Comparison of ENCODE assay signal across 8 cellular contexts in the genomic region with DNA sequence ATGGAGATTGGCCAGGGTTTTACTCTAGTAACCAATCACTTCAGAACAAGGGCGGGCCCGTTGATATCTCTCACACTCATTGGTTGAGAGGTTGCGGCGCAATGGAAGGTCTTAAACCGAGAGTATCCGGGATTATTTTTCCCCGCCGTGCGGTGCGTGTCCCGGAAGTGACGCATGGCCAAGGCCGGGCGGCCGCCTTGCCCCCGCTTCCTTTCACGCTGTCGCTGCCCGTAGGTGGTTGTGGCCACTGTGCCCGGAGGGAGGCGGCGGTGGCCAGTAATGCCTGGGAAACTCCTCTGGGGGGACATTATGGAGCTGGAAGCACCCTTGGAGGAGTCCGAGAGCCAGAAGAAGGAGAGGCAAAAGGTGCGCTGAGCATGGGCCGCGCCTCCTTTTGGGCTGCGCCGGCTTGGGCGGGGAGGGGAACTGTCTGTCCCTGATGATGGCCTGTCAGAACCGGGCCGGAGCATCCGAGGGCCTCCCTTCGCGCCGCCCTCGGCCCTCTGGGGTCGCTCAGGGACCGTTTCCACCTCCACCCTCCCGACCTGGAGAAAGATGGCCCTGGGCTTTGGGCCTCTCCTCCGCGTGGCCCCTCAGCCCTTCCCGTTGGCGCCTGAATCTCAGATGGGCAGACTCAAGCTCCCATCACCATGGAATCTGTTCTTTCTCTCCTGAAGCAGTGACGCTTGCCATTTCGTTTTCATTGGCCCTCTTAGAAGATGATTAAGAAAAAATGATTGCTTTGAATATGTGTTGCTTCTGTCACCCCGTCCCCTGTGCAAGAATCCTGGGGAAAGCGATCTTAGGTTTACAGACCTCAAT. TPM values are rescaled to one million over a fixed set of nuclear protein-coding genes. Genes with fewer than 3 reads are reported as not detected.
DNase-seq lines count a peak whose midpoint lies in the region; ATAC-seq, FAIRE-seq and TF ChIP-seq lines count a peak whose summit lies in the region.

A gene with protein sequence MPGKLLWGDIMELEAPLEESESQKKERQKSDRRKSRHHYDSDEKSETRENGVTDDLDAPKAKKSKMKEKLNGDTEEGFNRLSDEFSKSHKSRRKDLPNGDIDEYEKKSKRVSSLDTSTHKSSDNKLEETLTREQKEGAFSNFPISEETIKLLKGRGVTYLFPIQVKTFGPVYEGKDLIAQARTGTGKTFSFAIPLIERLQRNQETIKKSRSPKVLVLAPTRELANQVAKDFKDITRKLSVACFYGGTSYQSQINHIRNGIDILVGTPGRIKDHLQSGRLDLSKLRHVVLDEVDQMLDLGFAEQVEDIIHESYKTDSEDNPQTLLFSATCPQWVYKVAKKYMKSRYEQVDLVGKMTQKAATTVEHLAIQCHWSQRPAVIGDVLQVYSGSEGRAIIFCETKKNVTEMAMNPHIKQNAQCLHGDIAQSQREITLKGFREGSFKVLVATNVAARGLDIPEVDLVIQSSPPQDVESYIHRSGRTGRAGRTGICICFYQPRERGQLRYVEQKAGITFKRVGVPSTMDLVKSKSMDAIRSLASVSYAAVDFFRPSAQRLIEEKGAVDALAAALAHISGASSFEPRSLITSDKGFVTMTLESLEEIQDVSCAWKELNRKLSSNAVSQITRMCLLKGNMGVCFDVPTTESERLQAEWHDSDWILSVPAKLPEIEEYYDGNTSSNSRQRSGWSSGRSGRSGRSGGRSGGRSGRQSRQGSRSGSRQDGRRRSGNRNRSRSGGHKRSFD (plus strand): TSS at position 210 of the 822 bp plus-strand sequence. CDS start 70 bp downstream, at position 280.

- peaks cover 3% of the 10 kb centered on the region; the same call in 1 of the 2 replicates for H3K4me1 ChIP-seq in BE2C

- ATAC-seq in HG03457 (IDR thresholded peaks at IDR 0.05; ENCODE audit: unreplicated experiment) = peak; percentile 98

- H3K9me3 ChIP-seq in BE2C = no peaks in the 10 kb centered on the region

- TF ChIP-seq CTCF in BE2C (IDR thresholded peaks at IDR 0.05; ENCODE audit: low read depth, low read length) = no peak

- DNase-seq in BE2C = peak; percentile 96
- peak; percentile 77 for DNase-seq in GM19239 (ENCODE audit: insufficient read length, low spot score)
- peak; percentile 56 for DNase-seq in NCI-H524 treated with DMSO at 0.1 percent for 48 hours (lab: John Stamatoyannopoulos, UW)
- peak; percentile 94 to 96 for DNase-seq in activated CD4-positive, alpha-beta T cell treated with anti-CD3 and anti-CD28 coated beads for 4 hours
- DNase-seq in kidney glomerular epithelial cell (lab: John Stamatoyannopoulos, UW) = peak; percentile 99
- DNase-seq in stimulated activated CD4-positive, alpha-beta T cell treated with anti-CD3 and anti-CD28 coated beads, Interleukin-1b, Interleukin-23, amount 100 ng/mL, for 24 hours (ENCODE audit: low read depth in 4 of 4, low spot score in 1 of 4) = peak; percentile 86 to 93 (median 92)

- peak within 1 kb of the TSS; percentile 99 for H3K27ac ChIP-seq in cingulate gyrus (ENCODE audit: low read depth, low read length)

- H3K4me3 ChIP-seq in BE2C (ENCODE audit: low read depth, low read length) = peak within 1 kb of the TSS; percentile 98

- peak; percentile 97 for FAIRE-seq in GM19239 (lab: Jason Lieb, UNC)

- H3K27me3 ChIP-seq in BE2C = no peaks in the 10 kb centered on the region

- no peaks in the 10 kb centered on the region for H3K36me3 ChIP-seq in BE2C

RNA-seq across cellular contexts. Expression of the gene that starts here (rescaled TPM):
- 34.4 TPM for polyA plus RNA-seq in BE2C (2012; ENCODE audit: insufficient read depth, insufficient read length, low read depth)

Comparison
In these comparisons a context has a peak if more than half of its experiments do, and no peak if none do; other contexts are left out.
1. Peak in every context shown above with its lines: DNase-seq, ATAC-seq, H3K4me3 ChIP-seq and H3K27ac ChIP-seq.